In genomic region chr12:53489242-53489915, GRCh38 we compare ENCODE assay signal across 2 cellular contexts.
TF ChIP-seq lines count a peak whose summit lies in the region.

No MANE protein-coding gene starts in this region.

TF ChIP-seq in A549, 52 proteins besides CTCF, POLR2A, EP300 and RAD21:
- no peak for TF ChIP-seq JUN (IDR thresholded peaks at IDR 0.05)

TF ChIP-seq in HEK293, 187 proteins besides CTCF, POLR2A, EP300 and RAD21:
- no peak for TF ChIP-seq ZNF610 (tag by site-specific recombination; IDR thresholded peaks at IDR 0.05; ENCODE audit: borderline replicate concordance)
- peak; percentile 35; the same call in 1 of the 2 replicates for TF ChIP-seq ZFP37 (tag by site-specific recombination; IDR thresholded peaks at IDR 0.05)
TF ChIP-seq in HEK293: peak in this region for 1.
